ENCODE assay signal across 9 cellular contexts in the genomic region with DNA sequence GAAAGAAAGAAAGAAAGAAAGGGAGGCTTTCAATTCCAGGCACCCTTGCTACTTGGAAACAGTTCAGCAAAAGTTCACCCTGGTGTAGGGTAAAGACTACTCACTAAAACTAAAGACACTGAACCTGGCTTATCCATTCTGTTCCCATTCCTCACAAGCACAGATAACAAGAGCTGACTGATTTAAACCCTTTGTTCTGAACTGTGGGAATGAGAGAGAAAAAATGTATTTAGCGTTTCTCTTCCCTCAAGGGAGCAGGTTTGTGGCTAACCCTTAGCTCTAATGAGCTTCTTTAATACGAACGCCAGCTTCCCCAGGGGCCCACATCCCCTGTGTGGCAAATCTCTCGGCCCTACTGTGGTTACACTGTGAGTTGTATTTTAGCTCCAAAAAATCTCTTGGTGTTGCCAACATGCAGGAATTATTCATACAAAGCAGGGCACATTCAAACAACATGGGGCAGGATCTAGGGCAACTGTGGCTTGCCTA. TPM values are rescaled to one million over a fixed set of nuclear protein-coding genes. Genes with fewer than 3 reads are reported as not detected.
DNase-seq lines count a peak whose midpoint lies in the region; ATAC-seq, FAIRE-seq and TF ChIP-seq lines count a peak whose summit lies in the region.
"Had no signal": no experiment of that assay in that cellular context is flagged by ENCODE, and none has a peak within 500 bp of the region (broad histone marks: within the 10 kb centered on the region; RNA-seq: fewer than 3 reads in every experiment).

No MANE protein-coding gene starts in this region.

- no peak overlapping the region for H3K9ac ChIP-seq in kidney (ENCODE audit: low read length in 2 of 2)

- DNase-seq in choroid plexus epithelial cell (ENCODE audit: low read depth) (peak; percentile 83), sciatic nerve (ENCODE audit: low spot score) (no peak), kidney (no peak)
- no peak for DNase-seq in activated CD4-positive, CD25-positive, alpha-beta regulatory T cell treated with anti-CD3 and anti-CD28 coated beads, Interleukin-2, amount 50 U/mL, for 72 hours
- DNase-seq: erythroblast, NCI-H510A had no signal

- H3K9me3 ChIP-seq in kidney (ENCODE audit: control insufficient read depth in 1 of 2, low read length in 2 of 2) = no peaks in the 10 kb centered on the region

- no peaks in the 10 kb centered on the region for H3K36me3 ChIP-seq in kidney (ENCODE audit: control insufficient read depth in 1 of 2, insufficient read depth in 2 of 2, low read length in 2 of 2)

- intact Hi-C loops in sciatic nerve (cut with DNase I) = no loop called here
- intact Hi-C loops in kidney (cut with DNase I) = no loop called here

- H3K27ac ChIP-seq in kidney (ENCODE audit: low read depth in 2 of 2, low read length in 2 of 2) = no peak overlapping the region

- no peak for FAIRE-seq in kidney (lab: Jason Lieb, UNC)

- no peak overlapping the region for H3K4me3 ChIP-seq in choroid plexus epithelial cell (ENCODE audit: low read depth, low read length)
- H3K4me3 ChIP-seq in kidney (ENCODE audit: low read length in 2 of 2) = no peak overlapping the region

- peak; percentile 67 for ATAC-seq in GM18511 (IDR thresholded peaks at IDR 0.05; ENCODE audit: unreplicated experiment)
- peak; percentile 65 for ATAC-seq in HG03432 (IDR thresholded peaks at IDR 0.05; ENCODE audit: unreplicated experiment)
- ATAC-seq in sciatic nerve = peak; percentile 58
- no peak for ATAC-seq in GM21737 (IDR thresholded peaks at IDR 0.05; ENCODE audit: unreplicated experiment)

- H3K4me1 ChIP-seq in kidney (ENCODE audit: control insufficient read depth in 1 of 2, insufficient read depth in 1 of 2, low read depth in 1 of 2, low read length in 2 of 2) = no peaks in the 10 kb centered on the region

- TF ChIP-seq CTCF in choroid plexus epithelial cell (conservative IDR thresholded peaks at IDR 0.05; ENCODE audit: low read depth, low read length) = no peak
- no peak for TF ChIP-seq CTCF in kidney (IDR thresholded peaks at IDR 0.05; ENCODE audit: borderline replicate concordance, extremely low read depth, insufficient read depth)

RNA-seq across cellular contexts. Expression of gene PRTFDC1, which starts 23.3 kb away (rescaled TPM):
- 4.7 TPM for total RNA-seq in sciatic nerve
- total RNA-seq in kidney = 3.8 TPM
- 6.1 TPM for polyA plus RNA-seq in kidney (ENCODE audit: insufficient read depth, low read depth, low replicate concordance)
